In the genomic region with DNA sequence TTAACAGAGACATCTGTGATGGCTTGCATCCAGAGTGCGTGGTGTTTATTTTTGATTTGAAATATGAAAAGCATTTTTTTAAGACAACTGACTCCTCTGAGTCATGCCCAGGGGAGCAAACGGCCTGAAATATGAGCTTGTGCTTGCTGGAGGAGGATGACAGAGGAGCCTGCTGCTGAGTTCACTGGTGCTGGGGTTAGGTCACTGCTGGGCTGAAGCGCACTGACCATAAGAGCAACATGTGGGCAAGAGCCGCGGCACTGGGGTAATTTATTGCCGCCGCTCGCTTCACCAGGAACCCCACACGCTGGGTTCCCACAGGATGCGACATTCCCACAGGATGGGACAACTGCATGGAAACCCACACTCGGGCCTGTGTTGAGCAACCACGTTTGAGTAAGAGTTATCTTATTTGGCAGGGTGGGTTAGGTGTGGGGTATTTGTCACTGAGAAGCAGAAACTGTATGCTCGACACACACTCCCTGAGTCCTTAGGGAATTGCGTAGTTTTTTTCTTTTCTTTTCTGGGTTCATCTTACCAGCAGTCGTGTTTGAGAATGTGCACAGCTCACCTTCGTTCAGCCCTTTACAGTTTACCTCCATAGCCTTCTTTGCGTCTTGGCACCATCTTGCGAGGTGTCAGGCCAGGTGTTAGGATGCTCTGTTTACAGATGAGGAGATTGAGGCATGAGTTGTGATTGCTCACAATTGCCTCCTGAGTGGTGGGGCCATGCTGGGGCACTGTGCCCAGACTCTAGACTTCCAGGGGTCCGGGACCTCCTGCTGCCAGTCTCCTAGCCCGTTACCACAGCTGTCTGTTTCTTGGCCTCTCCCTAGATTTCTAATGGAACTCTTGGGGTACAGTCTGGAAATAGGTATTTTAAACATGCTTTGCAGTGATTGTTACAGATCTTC, we compare ENCODE assay signal across 1 cellular context.
A peak's percentile ranks its signal among the peaks of the same experiment; 100 is the strongest.
TF ChIP-seq lines count a peak whose summit lies in the region.

No MANE protein-coding gene starts in this region.

TF ChIP-seq in K562, 482 proteins besides CTCF, POLR2A, EP300 and RAD21 (continued from another document and continues in another):
- TF ChIP-seq, protein P1, sequence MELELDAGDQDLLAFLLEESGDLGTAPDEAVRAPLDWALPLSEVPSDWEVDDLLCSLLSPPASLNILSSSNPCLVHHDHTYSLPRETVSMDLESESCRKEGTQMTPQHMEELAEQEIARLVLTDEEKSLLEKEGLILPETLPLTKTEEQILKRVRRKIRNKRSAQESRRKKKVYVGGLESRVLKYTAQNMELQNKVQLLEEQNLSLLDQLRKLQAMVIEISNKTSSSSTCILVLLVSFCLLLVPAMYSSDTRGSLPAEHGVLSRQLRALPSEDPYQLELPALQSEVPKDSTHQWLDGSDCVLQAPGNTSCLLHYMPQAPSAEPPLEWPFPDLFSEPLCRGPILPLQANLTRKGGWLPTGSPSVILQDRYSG (tag; conservative IDR thresholded peaks at IDR 0.05; ENCODE audit: low read depth), result no peak
- TF ChIP-seq, protein P2, sequence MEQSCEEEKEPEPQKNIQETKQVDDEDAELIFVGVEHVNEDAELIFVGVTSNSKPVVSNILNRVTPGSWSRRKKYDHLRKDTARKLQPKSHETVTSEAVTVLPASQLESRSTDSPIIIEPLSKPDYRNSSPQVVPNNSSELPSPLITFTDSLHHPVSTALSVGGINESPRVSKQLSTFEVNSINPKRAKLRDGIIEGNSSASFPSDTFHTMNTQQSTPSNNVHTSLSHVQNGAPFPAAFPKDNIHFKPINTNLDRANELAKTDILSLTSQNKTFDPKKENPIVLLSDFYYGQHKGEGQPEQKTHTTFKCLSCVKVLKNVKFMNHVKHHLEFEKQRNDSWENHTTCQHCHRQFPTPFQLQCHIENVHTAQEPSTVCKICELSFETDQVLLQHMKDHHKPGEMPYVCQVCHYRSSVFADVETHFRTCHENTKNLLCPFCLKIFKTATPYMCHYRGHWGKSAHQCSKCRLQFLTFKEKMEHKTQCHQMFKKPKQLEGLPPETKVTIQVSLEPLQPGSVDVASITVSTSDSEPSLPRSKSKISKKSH (CRISPR knock-in tag; IDR thresholded peaks at IDR 0.05), result no peak
- TF ChIP-seq POLR2H (tag; IDR thresholded peaks at IDR 0.05; ENCODE audit: low read depth) (no peak), TAL1 (IDR thresholded peaks at IDR 0.05) (no peak), ZC3H11A (IDR thresholded peaks at IDR 0.05; ENCODE audit: low read depth, low read length) (no peak), CEBPB (tag; IDR thresholded peaks at IDR 0.05) (peak; percentile 80), ZNF436 (CRISPR knock-in tag; IDR thresholded peaks at IDR 0.05) (no peak), CBFA2T3 (IDR thresholded peaks at IDR 0.05) (peak; percentile 13; the same call in 1 of the 2 replicates), ZNF583 (CRISPR knock-in tag; IDR thresholded peaks at IDR 0.05) (no peak), IFI16 (CRISPR knock-in tag; IDR thresholded peaks at IDR 0.05) (no peak), HLTF (IDR thresholded peaks at IDR 0.05) (no peak), FOXM1 (IDR thresholded peaks at IDR 0.05; ENCODE audit: low read depth) (peak; percentile 99), FOXM1 (CRISPR knock-in tag; IDR thresholded peaks at IDR 0.05; ENCODE audit: low read depth) (peak; percentile 97), CBFB (CRISPR knock-in tag; IDR thresholded peaks at IDR 0.05) (no peak), ZNF175 (CRISPR knock-in tag; IDR thresholded peaks at IDR 0.05; ENCODE audit: low read depth) (peak; percentile 42; the same call in 1 of the 2 replicates), NR2C2 (CRISPR knock-in tag; IDR thresholded peaks at IDR 0.05) (no peak), NR2C2 (tag; IDR thresholded peaks at IDR 0.05) (peak; percentile 81; the same call in 1 of the 2 replicates), ZNF57 (CRISPR knock-in tag; IDR thresholded peaks at IDR 0.05) (no peak), LARP7 (IDR thresholded peaks at IDR 0.05) (no peak), ZNF699 (CRISPR knock-in tag; IDR thresholded peaks at IDR 0.05; ENCODE audit: insufficient replicate concordance) (no peak), NFE2 (IDR thresholded peaks at IDR 0.05; ENCODE audit: low read depth) (peak; percentile 44; the same call in 1 of the 2 replicates), SIN3B (IDR thresholded peaks at IDR 0.05; ENCODE audit: low read depth) (no peak), ZNF165 (CRISPR knock-in tag; IDR thresholded peaks at IDR 0.05; ENCODE audit: borderline replicate concordance) (no peak), KDM5B (IDR thresholded peaks at IDR 0.05; ENCODE audit: insufficient replicate concordance, low read depth, low read length) (peak; percentile 5), CEBPG (CRISPR knock-in tag; IDR thresholded peaks at IDR 0.05) (peak; percentile 42; the same call in 1 of the 2 replicates), CEBPG (tag; conservative IDR thresholded peaks at IDR 0.05 in 1 of 2, IDR thresholded peaks at IDR 0.05 in 1 of 2) (peak; percentile 14 to 57; a peak in 2 of 4 replicates), FIP1L1 (IDR thresholded peaks at IDR 0.05; ENCODE audit: low read depth, low read length, poor library complexity, severe bottlenecking) (no peak), XRCC3 (IDR thresholded peaks at IDR 0.05) (no peak), RHOXF2B (CRISPR knock-in tag; conservative IDR thresholded peaks at IDR 0.05) (no peak), TCF7L2 (IDR thresholded peaks at IDR 0.05; ENCODE audit: low read depth, low read length) (no peak), JUN (IDR thresholded peaks at IDR 0.05; ENCODE audit: borderline replicate concordance, low read depth, low read length) (peak; percentile 74), JUN (CRISPR knock-in tag; IDR thresholded peaks at IDR 0.05; ENCODE audit: borderline replicate concordance) (no peak), PHB (CRISPR knock-in tag; IDR thresholded peaks at IDR 0.05) (no peak), RUNX1 (IDR thresholded peaks at IDR 0.05; ENCODE audit: low read depth) (no peak), MTA1 (IDR thresholded peaks at IDR 0.05; ENCODE audit: borderline replicate concordance) (no peak)
- TF ChIP-seq, protein P3, sequence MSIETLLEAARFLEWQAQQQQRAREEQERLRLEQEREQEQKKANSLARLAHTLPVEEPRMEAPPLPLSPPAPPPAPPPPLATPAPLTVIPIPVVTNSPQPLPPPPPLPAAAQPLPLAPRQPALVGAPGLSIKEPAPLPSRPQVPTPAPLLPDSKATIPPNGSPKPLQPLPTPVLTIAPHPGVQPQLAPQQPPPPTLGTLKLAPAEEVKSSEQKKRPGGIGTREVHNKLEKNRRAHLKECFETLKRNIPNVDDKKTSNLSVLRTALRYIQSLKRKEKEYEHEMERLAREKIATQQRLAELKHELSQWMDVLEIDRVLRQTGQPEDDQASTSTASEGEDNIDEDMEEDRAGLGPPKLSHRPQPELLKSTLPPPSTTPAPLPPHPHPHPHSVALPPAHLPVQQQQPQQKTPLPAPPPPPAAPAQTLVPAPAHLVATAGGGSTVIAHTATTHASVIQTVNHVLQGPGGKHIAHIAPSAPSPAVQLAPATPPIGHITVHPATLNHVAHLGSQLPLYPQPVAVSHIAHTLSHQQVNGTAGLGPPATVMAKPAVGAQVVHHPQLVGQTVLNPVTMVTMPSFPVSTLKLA (conservative IDR thresholded peaks at IDR 0.05), result peak; percentile 54 to 66
- TF ChIP-seq, protein P4, sequence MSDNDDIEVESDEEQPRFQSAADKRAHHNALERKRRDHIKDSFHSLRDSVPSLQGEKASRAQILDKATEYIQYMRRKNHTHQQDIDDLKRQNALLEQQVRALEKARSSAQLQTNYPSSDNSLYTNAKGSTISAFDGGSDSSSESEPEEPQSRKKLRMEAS (CRISPR knock-in tag; IDR thresholded peaks at IDR 0.05), result peak; percentile 40
- TF ChIP-seq, protein P5, sequence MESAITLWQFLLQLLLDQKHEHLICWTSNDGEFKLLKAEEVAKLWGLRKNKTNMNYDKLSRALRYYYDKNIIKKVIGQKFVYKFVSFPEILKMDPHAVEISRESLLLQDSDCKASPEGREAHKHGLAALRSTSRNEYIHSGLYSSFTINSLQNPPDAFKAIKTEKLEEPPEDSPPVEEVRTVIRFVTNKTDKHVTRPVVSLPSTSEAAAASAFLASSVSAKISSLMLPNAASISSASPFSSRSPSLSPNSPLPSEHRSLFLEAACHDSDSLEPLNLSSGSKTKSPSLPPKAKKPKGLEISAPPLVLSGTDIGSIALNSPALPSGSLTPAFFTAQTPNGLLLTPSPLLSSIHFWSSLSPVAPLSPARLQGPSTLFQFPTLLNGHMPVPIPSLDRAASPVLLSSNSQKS (CRISPR knock-in tag; IDR thresholded peaks at IDR 0.05), result no peak
- TF ChIP-seq, protein P6, sequence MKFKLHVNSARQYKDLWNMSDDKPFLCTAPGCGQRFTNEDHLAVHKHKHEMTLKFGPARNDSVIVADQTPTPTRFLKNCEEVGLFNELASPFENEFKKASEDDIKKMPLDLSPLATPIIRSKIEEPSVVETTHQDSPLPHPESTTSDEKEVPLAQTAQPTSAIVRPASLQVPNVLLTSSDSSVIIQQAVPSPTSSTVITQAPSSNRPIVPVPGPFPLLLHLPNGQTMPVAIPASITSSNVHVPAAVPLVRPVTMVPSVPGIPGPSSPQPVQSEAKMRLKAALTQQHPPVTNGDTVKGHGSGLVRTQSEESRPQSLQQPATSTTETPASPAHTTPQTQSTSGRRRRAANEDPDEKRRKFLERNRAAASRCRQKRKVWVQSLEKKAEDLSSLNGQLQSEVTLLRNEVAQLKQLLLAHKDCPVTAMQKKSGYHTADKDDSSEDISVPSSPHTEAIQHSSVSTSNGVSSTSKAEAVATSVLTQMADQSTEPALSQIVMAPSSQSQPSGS (CRISPR knock-in tag; IDR thresholded peaks at IDR 0.05), result no peak
- TF ChIP-seq, protein P7, sequence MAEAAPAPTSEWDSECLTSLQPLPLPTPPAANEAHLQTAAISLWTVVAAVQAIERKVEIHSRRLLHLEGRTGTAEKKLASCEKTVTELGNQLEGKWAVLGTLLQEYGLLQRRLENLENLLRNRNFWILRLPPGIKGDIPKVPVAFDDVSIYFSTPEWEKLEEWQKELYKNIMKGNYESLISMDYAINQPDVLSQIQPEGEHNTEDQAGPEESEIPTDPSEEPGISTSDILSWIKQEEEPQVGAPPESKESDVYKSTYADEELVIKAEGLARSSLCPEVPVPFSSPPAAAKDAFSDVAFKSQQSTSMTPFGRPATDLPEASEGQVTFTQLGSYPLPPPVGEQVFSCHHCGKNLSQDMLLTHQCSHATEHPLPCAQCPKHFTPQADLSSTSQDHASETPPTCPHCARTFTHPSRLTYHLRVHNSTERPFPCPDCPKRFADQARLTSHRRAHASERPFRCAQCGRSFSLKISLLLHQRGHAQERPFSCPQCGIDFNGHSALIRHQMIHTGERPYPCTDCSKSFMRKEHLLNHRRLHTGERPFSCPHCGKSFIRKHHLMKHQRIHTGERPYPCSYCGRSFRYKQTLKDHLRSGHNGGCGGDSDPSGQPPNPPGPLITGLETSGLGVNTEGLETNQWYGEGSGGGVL (CRISPR knock-in tag; IDR thresholded peaks at IDR 0.05), result no peak
- TF ChIP-seq, protein P8, sequence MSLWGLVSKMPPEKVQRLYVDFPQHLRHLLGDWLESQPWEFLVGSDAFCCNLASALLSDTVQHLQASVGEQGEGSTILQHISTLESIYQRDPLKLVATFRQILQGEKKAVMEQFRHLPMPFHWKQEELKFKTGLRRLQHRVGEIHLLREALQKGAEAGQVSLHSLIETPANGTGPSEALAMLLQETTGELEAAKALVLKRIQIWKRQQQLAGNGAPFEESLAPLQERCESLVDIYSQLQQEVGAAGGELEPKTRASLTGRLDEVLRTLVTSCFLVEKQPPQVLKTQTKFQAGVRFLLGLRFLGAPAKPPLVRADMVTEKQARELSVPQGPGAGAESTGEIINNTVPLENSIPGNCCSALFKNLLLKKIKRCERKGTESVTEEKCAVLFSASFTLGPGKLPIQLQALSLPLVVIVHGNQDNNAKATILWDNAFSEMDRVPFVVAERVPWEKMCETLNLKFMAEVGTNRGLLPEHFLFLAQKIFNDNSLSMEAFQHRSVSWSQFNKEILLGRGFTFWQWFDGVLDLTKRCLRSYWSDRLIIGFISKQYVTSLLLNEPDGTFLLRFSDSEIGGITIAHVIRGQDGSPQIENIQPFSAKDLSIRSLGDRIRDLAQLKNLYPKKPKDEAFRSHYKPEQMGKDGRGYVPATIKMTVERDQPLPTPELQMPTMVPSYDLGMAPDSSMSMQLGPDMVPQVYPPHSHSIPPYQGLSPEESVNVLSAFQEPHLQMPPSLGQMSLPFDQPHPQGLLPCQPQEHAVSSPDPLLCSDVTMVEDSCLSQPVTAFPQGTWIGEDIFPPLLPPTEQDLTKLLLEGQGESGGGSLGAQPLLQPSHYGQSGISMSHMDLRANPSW (CRISPR knock-in tag; IDR thresholded peaks at IDR 0.05), result no peak
- TF ChIP-seq, protein P9, sequence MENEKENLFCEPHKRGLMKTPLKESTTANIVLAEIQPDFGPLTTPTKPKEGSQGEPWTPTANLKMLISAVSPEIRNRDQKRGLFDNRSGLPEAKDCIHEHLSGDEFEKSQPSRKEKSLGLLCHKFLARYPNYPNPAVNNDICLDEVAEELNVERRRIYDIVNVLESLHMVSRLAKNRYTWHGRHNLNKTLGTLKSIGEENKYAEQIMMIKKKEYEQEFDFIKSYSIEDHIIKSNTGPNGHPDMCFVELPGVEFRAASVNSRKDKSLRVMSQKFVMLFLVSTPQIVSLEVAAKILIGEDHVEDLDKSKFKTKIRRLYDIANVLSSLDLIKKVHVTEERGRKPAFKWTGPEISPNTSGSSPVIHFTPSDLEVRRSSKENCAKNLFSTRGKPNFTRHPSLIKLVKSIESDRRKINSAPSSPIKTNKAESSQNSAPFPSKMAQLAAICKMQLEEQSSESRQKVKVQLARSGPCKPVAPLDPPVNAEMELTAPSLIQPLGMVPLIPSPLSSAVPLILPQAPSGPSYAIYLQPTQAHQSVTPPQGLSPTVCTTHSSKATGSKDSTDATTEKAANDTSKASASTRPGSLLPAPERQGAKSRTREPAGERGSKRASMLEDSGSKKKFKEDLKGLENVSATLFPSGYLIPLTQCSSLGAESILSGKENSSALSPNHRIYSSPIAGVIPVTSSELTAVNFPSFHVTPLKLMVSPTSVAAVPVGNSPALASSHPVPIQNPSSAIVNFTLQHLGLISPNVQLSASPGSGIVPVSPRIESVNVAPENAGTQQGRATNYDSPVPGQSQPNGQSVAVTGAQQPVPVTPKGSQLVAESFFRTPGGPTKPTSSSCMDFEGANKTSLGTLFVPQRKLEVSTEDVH (IDR thresholded peaks at IDR 0.05; ENCODE audit: low read depth, partially characterized antibody), result no peak
- TF ChIP-seq, protein P10, sequence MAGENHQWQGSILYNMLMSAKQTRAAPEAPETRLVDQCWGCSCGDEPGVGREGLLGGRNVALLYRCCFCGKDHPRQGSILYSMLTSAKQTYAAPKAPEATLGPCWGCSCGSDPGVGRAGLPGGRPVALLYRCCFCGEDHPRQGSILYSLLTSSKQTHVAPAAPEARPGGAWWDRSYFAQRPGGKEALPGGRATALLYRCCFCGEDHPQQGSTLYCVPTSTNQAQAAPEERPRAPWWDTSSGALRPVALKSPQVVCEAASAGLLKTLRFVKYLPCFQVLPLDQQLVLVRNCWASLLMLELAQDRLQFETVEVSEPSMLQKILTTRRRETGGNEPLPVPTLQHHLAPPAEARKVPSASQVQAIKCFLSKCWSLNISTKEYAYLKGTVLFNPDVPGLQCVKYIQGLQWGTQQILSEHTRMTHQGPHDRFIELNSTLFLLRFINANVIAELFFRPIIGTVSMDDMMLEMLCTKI (IDR thresholded peaks at IDR 0.05; ENCODE audit: partially characterized antibody), result no peak
